ENCODE assay signal across 27 cellular contexts in genomic region chr9:38285236-38285635, GRCh38.
"Had no signal": no experiment of that assay in that cellular context is flagged by ENCODE, and none has a peak within 500 bp of the region (broad histone marks: within the 10 kb centered on the region; RNA-seq: fewer than 3 reads in every experiment).

No MANE protein-coding gene starts in this region.

- H3K4me1 ChIP-seq: ascending aorta had no signal

- H3K4me3 ChIP-seq: ascending aorta, body of pancreas, MG63, SK-N-MC had no signal

- H3K4me1 Mint-ChIP-seq: activated CD4-positive, alpha-beta T cell treated with anti-CD3 and anti-CD28 coated beads for 36 hours; activated naive CD8-positive, alpha-beta T cell treated with anti-CD3 and anti-CD28 coated beads, Interleukin-2, amount 50 U/mL, for 24 hours; central memory CD8-positive, alpha-beta T cell; IgD-negative memory B cell; T-cell had no signal

- H3K27ac ChIP-seq: ascending aorta, body of pancreas, SK-N-MC, VCaP had no signal

- H3K9me3 ChIP-seq: ascending aorta, body of pancreas, MG63 had no signal

- H3K27me3 Mint-ChIP-seq: activated CD4-positive, alpha-beta memory T cell treated with anti-CD3 and anti-CD28 coated beads, Interleukin-2, amount 10 ng/mL, durations not matched to agents 7 days and 5 days; activated naive CD8-positive, alpha-beta T cell treated with anti-CD3 and anti-CD28 coated beads, Interleukin-2, amount 50 U/mL, for 24 hours; activated T-cell treated with anti-CD3 and anti-CD28 coated beads, Interleukin-2, amount 50 U/mL, for 24 hours; central memory CD8-positive, alpha-beta T cell had no signal

- H3K9me3 Mint-ChIP-seq: activated CD4-positive, alpha-beta memory T cell treated with anti-CD3 and anti-CD28 coated beads, Interleukin-2, amount 10 ng/mL, durations not matched to agents 7 days and 5 days; activated naive CD4-positive, alpha-beta T cell treated with anti-CD3 and anti-CD28 coated beads, Interleukin-2, amount 50 U/mL, for 72 hours; activated naive CD8-positive, alpha-beta T cell treated with anti-CD3 and anti-CD28 coated beads, Interleukin-2, amount 50 U/mL, for 24 hours; activated T-cell treated with anti-CD3 and anti-CD28 coated beads, Interleukin-2, amount 50 U/mL, for 24 hours; activated T-helper 1 cell treated with anti-CD3 and anti-CD28 coated beads, Interleukin-12 subunit alpha, Interleukin-12 subunit beta, Interleukin-2, Interleukin-4 antibody, amounts not matched to agents 30 ng/mL and 10 ng/mL and 1 ng/mL, durations not matched to agents 14 hours and 24 hours and 36 hours; central memory CD8-positive, alpha-beta T cell; IgD-negative memory B cell; T-cell had no signal

- H3K36me3 ChIP-seq: ascending aorta, MG63 had no signal

- H3K27ac Mint-ChIP-seq: activated CD4-positive, alpha-beta memory T cell treated with anti-CD3 and anti-CD28 coated beads, Interleukin-2, amount 10 ng/mL, durations not matched to agents 7 days and 5 days; activated CD4-positive, alpha-beta T cell treated with anti-CD3 and anti-CD28 coated beads for 36 hours; activated naive CD4-positive, alpha-beta T cell treated with anti-CD3 and anti-CD28 coated beads, Interleukin-2, amount 50 U/mL, for 72 hours; activated naive CD8-positive, alpha-beta T cell treated with anti-CD3 and anti-CD28 coated beads, Interleukin-2, amount 50 U/mL, for 24 hours; activated T-cell treated with anti-CD3 and anti-CD28 coated beads, Interleukin-2, amount 50 U/mL, for 24 hours; activated T-helper 1 cell treated with anti-CD3 and anti-CD28 coated beads, Interleukin-12 subunit alpha, Interleukin-12 subunit beta, Interleukin-2, Interleukin-4 antibody, amounts not matched to agents 30 ng/mL and 10 ng/mL and 1 ng/mL, durations not matched to agents 14 hours and 24 hours and 36 hours; IgD-negative memory B cell; T-cell had no signal

- ATAC-seq: activated CD4-positive, alpha-beta T cell treated with anti-CD3 and anti-CD28 coated beads for 36 hours; activated naive CD4-positive, alpha-beta T cell treated with anti-CD3 and anti-CD28 coated beads, Interleukin-2, amount 50 U/mL, for 72 hours; activated naive CD8-positive, alpha-beta T cell treated with anti-CD3 and anti-CD28 coated beads, Interleukin-2, amount 50 U/mL, for 24 hours; body of pancreas; Panc1; Right ventricle myocardium inferior; T-cell had no signal

- H3K4me3 Mint-ChIP-seq: activated CD4-positive, alpha-beta memory T cell treated with anti-CD3 and anti-CD28 coated beads, Interleukin-2, amount 10 ng/mL, durations not matched to agents 7 days and 5 days; activated CD4-positive, alpha-beta T cell treated with anti-CD3 and anti-CD28 coated beads for 36 hours; activated naive CD8-positive, alpha-beta T cell treated with anti-CD3 and anti-CD28 coated beads, Interleukin-2, amount 50 U/mL, for 24 hours; activated T-cell treated with anti-CD3 and anti-CD28 coated beads, Interleukin-2, amount 50 U/mL, for 24 hours; activated T-helper 1 cell treated with anti-CD3 and anti-CD28 coated beads, Interleukin-12 subunit alpha, Interleukin-12 subunit beta, Interleukin-2, Interleukin-4 antibody, amounts not matched to agents 30 ng/mL and 10 ng/mL and 1 ng/mL, durations not matched to agents 14 hours and 24 hours and 36 hours; central memory CD8-positive, alpha-beta T cell; IgD-negative memory B cell; T-cell had no signal

- DNase-seq: activated CD4-positive, alpha-beta memory T cell treated with anti-CD3 and anti-CD28 coated beads, Interleukin-2, amount 10 ng/mL, durations not matched to agents 7 days and 5 days; activated CD4-positive, alpha-beta T cell treated with anti-CD3 and anti-CD28 coated beads for 36 hours; activated CD4-positive, alpha-beta T cell treated with anti-CD3 and anti-CD28 coated beads, Interleukin-2, amount 50 U/mL, for 1 hour; activated effector memory CD4-positive, alpha-beta T cell treated with Interleukin-2 at 50 U/mL for 16 hours; activated naive CD4-positive, alpha-beta T cell; activated naive CD8-positive, alpha-beta T cell treated with anti-CD3 and anti-CD28 coated beads, Interleukin-2, amount 50 U/mL, for 24 hours; activated T-cell treated with anti-CD3 and anti-CD28 coated beads, Interleukin-2, amount 50 U/mL, for 24 hours; amniotic stem cell; body of pancreas; MG63; MV-4-11; NCI-H226; NCI-H526 treated with DMSO at 0.1 percent for 48 hours; NK-92 treated with Interleukin-12 subunit alpha and Interleukin-12 subunit beta, amount 100 ng/mL, for 24 hours; OCI-M1; RPMI8226; T-cell; T-helper 2 cell had no signal

- H3K27me3 ChIP-seq: ascending aorta, body of pancreas, MG63 had no signal

- H3K36me3 Mint-ChIP-seq: activated naive CD4-positive, alpha-beta T cell treated with anti-CD3 and anti-CD28 coated beads, Interleukin-2, amount 50 U/mL, for 72 hours; T-cell had no signal
